ENCODE assay signal across 1 cellular context in genomic region chr17:18855831-18856624, GRCh38.
TF ChIP-seq lines count a peak whose summit lies in the region.

No MANE protein-coding gene starts in this region.

TF ChIP-seq in K562, 482 proteins besides CTCF, POLR2A, EP300 and RAD21 (continued from another document and continues in another):
- TF ChIP-seq GTF2B (IDR thresholded peaks at IDR 0.05; ENCODE audit: extremely low read depth, insufficient read length): no peak
- TF ChIP-seq CREM (IDR thresholded peaks at IDR 0.05; ENCODE audit: low read depth): peak; percentile 97
- no peak for TF ChIP-seq ZNF280B (CRISPR knock-in tag; IDR thresholded peaks at IDR 0.05)
- TF ChIP-seq THAP12 (CRISPR knock-in tag; IDR thresholded peaks at IDR 0.05): no peak
- no peak for TF ChIP-seq RBM15 (IDR thresholded peaks at IDR 0.05; ENCODE audit: insufficient read depth, low read length)
- peak; percentile 42 for TF ChIP-seq TAF1 (IDR thresholded peaks at IDR 0.05; ENCODE audit: control insufficient read depth, extremely low read depth, insufficient read depth, low read length, severe bottlenecking)
- no peak for TF ChIP-seq SNAPC5 (CRISPR knock-in tag; IDR thresholded peaks at IDR 0.05)
- TF ChIP-seq SUPT5H (IDR thresholded peaks at IDR 0.05): peak; percentile 66; the same call in 1 of the 2 replicates
- TF ChIP-seq CREB1 (IDR thresholded peaks at IDR 0.05): peak; percentile 87
- TF ChIP-seq CREB1 (CRISPR knock-in tag; IDR thresholded peaks at IDR 0.05): peak; percentile 81
- TF ChIP-seq TCF15 (CRISPR knock-in tag; IDR thresholded peaks at IDR 0.05): no peak
- no peak for TF ChIP-seq PML (IDR thresholded peaks at IDR 0.05; ENCODE audit: low read length)
- TF ChIP-seq TFAP4 (CRISPR knock-in tag; IDR thresholded peaks at IDR 0.05; ENCODE audit: borderline replicate concordance): peak; percentile 50; the same call in 1 of the 2 replicates
- no peak for TF ChIP-seq FOXJ2 (tag; IDR thresholded peaks at IDR 0.05)
- TF ChIP-seq POLR2AphosphoS2 (IDR thresholded peaks at IDR 0.05; ENCODE audit: low read length): no peak; the same call in 1 of the 2 replicates
- TF ChIP-seq USF2 (CRISPR knock-in tag; IDR thresholded peaks at IDR 0.05): peak; percentile 97
- TF ChIP-seq MITF (IDR thresholded peaks at IDR 0.05): no peak
- TF ChIP-seq NFYB (IDR thresholded peaks at IDR 0.05; ENCODE audit: extremely low read depth, insufficient read length): peak; percentile 69
- no peak for TF ChIP-seq TEAD2 (tag; IDR thresholded peaks at IDR 0.05)
- no peak for TF ChIP-seq ZHX1 (conservative IDR thresholded peaks at IDR 0.05; ENCODE audit: low read length)
- TF ChIP-seq NKRF (IDR thresholded peaks at IDR 0.05; ENCODE audit: borderline replicate concordance): no peak
- no peak for TF ChIP-seq ZNF785 (CRISPR knock-in tag; IDR thresholded peaks at IDR 0.05)
- no peak for TF ChIP-seq ZNF740 (CRISPR knock-in tag; IDR thresholded peaks at IDR 0.05)
- no peak for TF ChIP-seq ZNF740 (tag; IDR thresholded peaks at IDR 0.05)
- no peak for TF ChIP-seq ARNT (IDR thresholded peaks at IDR 0.05)
- TF ChIP-seq RCOR1 (IDR thresholded peaks at IDR 0.05; ENCODE audit: borderline replicate concordance in 1 of 2, low read depth in 2 of 2, low read length in 2 of 2): peak in 1 of 2 experiments; percentile 78; a peak in 2 of 4 replicates
- TF ChIP-seq FOXA3 (CRISPR knock-in tag; conservative IDR thresholded peaks at IDR 0.05 in 1 of 2, IDR thresholded peaks at IDR 0.05 in 1 of 2): no peak
- TF ChIP-seq SMAD2 (IDR thresholded peaks at IDR 0.05; ENCODE audit: low read depth, low read length): no peak
- TF ChIP-seq SIN3B (IDR thresholded peaks at IDR 0.05; ENCODE audit: low read depth): peak; percentile 77
- TF ChIP-seq ZNF146 (CRISPR knock-in tag; IDR thresholded peaks at IDR 0.05; ENCODE audit: unreplicated experiment): no peak
- TF ChIP-seq SREBF1 (IDR thresholded peaks at IDR 0.05; ENCODE audit: borderline replicate concordance, low read depth, low read length): no peak
- TF ChIP-seq TEAD4 (IDR thresholded peaks at IDR 0.05; ENCODE audit: low read length): 0 out of 2 replicates have a peak, but pooled peaks have one; percentile 11
- no peak for TF ChIP-seq TEAD4 (CRISPR knock-in tag; IDR thresholded peaks at IDR 0.05; ENCODE audit: borderline replicate concordance)
- no peak for TF ChIP-seq SAFB2 (IDR thresholded peaks at IDR 0.05; ENCODE audit: borderline replicate concordance, low read depth, low read length, severe bottlenecking)
- no peak for TF ChIP-seq NCOA1 (IDR thresholded peaks at IDR 0.05; ENCODE audit: low read depth)
- peak; percentile 67 for TF ChIP-seq TBP (optimal IDR thresholded peaks at IDR 0.05; ENCODE audit: low read depth, low read length)
- TF ChIP-seq ZNF347 (CRISPR knock-in tag; IDR thresholded peaks at IDR 0.05; ENCODE audit: low read depth): no peak
- TF ChIP-seq PHB2 (IDR thresholded peaks at IDR 0.05; ENCODE audit: low read depth): no peak
- no peak for TF ChIP-seq UBTF (IDR thresholded peaks at IDR 0.05; ENCODE audit: borderline replicate concordance in 1 of 2, low read depth in 2 of 2, low read length in 2 of 2)
- TF ChIP-seq FOXM1 (IDR thresholded peaks at IDR 0.05; ENCODE audit: low read depth): no peak
- TF ChIP-seq FOXM1 (CRISPR knock-in tag; IDR thresholded peaks at IDR 0.05; ENCODE audit: low read depth): no peak
- TF ChIP-seq SMAD3 (CRISPR knock-in tag; conservative IDR thresholded peaks at IDR 0.05): no peak
- TF ChIP-seq LEF1 (IDR thresholded peaks at IDR 0.05): no peak
- no peak for TF ChIP-seq RBM22 (IDR thresholded peaks at IDR 0.05; ENCODE audit: low read depth, low read length, poor library complexity, severe bottlenecking)
- TF ChIP-seq WHSC1 (IDR thresholded peaks at IDR 0.05; ENCODE audit: low read length): no peak
- TF ChIP-seq SPI1 (IDR thresholded peaks at IDR 0.05; ENCODE audit: borderline replicate concordance, low read depth, low read length): no peak
- no peak for TF ChIP-seq DIDO1 (tag; IDR thresholded peaks at IDR 0.05; ENCODE audit: low read depth)
- no peak for TF ChIP-seq SNIP1 (IDR thresholded peaks at IDR 0.05; ENCODE audit: low read depth)
- TF ChIP-seq KAT8 (IDR thresholded peaks at IDR 0.05; ENCODE audit: low read depth): no peak
- no peak for TF ChIP-seq ZNF77 (CRISPR knock-in tag; IDR thresholded peaks at IDR 0.05)
- TF ChIP-seq TAF9B (IDR thresholded peaks at IDR 0.05; ENCODE audit: partially characterized antibody): peak; percentile 52
- TF ChIP-seq KLF16 (IDR thresholded peaks at IDR 0.05): no peak
- no peak for TF ChIP-seq SRSF3 (IDR thresholded peaks at IDR 0.05; ENCODE audit: insufficient read depth, low read length)
- peak; percentile 42 for TF ChIP-seq POLR2B (IDR thresholded peaks at IDR 0.05; ENCODE audit: low read depth, partially characterized antibody)
- TF ChIP-seq GATA2 (CRISPR knock-in tag; IDR thresholded peaks at IDR 0.05): no peak
- no peak for TF ChIP-seq ZEB2 (IDR thresholded peaks at IDR 0.05)
- TF ChIP-seq NCOR1 (IDR thresholded peaks at IDR 0.05): no peak
